19 cellular contexts compared by ENCODE assay signal in genomic region chr14:57749267-57749666, GRCh38.
DNase-seq lines count a peak whose midpoint lies in the region; FAIRE-seq and TF ChIP-seq lines count a peak whose summit lies in the region.
"Had no signal": no experiment of that assay in that cellular context is flagged by ENCODE, and none has a peak within 500 bp of the region (broad histone marks: within the 10 kb centered on the region; RNA-seq: fewer than 3 reads in every experiment).

No MANE protein-coding gene starts in this region.

- no peaks in the 10 kb centered on the region for H3K9me2 ChIP-seq in MM.1S (replicated peaks; ENCODE audit: insufficient read depth, low read length)

- no peak for TF ChIP-seq POLR2A in endothelial cell of umbilical vein (IDR thresholded peaks at IDR 0.05; ENCODE audit: low read depth, low read length)

- no TSS peak for BruUV-seq in endothelial cell of umbilical vein (replicated peaks; lab: Mats Ljungman, UMichigan)

- H3K4me2 ChIP-seq in endothelial cell of umbilical vein (ENCODE audit: insufficient read depth, low read length) (no peak overlapping the region), MM.1S (ENCODE audit: low read depth, low read length) (no peak overlapping the region)
- H3K4me2 ChIP-seq: hepatocyte, PC-9 had no signal

- H3K36me3 ChIP-seq in endothelial cell of umbilical vein (ENCODE audit: control insufficient read depth in 2 of 2, extremely low read depth in 1 of 2, insufficient read depth in 2 of 2, low read length in 2 of 2), result no peaks in the 10 kb centered on the region
- no peaks in the 10 kb centered on the region for H3K36me3 ChIP-seq in MM.1S (replicated peaks; ENCODE audit: insufficient read depth, low read length)

- CTCF ChIA-PET in endothelial cell of umbilical vein (lab: Charles Lee), result no interaction called here

- H4K20me1 ChIP-seq in endothelial cell of umbilical vein (replicated peaks; ENCODE audit: control insufficient read depth, extremely low read depth, insufficient read depth, low read length) (no peaks in the 10 kb centered on the region), MM.1S (ENCODE audit: insufficient read depth, low read length) (no peaks in the 10 kb centered on the region)

- dilution Hi-C loops in endothelial cell of umbilical vein (cut with MboI; ENCODE audit: extremely low pct_ligation_motif_present, low sequenced_read_pairs), result no loop called here

- no peaks in the 10 kb centered on the region for H3F3A ChIP-seq in MM.1S (ENCODE audit: insufficient read depth, low read length)

- intact Hi-C loops in endothelial cell of umbilical vein (cut with micrococcal nuclease), result no loop called here

- POLR2A ChIA-PET in endothelial cell of umbilical vein (lab: Charles Lee), result no interaction called here

- no peak overlapping the region for H3K27ac ChIP-seq in endothelial cell of umbilical vein (ENCODE audit: insufficient read depth, low read depth, low read length)
- no peak overlapping the region for H3K27ac ChIP-seq in MM.1S (ENCODE audit: low read length)
- H3K27ac ChIP-seq: body of pancreas, hepatocyte, PC-9 had no signal

- no peaks in the 10 kb centered on the region for H3K9me1 ChIP-seq in endothelial cell of umbilical vein (replicated peaks; ENCODE audit: control insufficient read depth, extremely low read depth, insufficient read depth, low read length)

- H3K27me3 ChIP-seq in endothelial cell of umbilical vein (ENCODE audit: control insufficient read depth in 2 of 2, insufficient read depth in 2 of 2, low read length in 2 of 2) (no peaks in the 10 kb centered on the region), MM.1S (replicated peaks; ENCODE audit: insufficient read depth, low read length) (no peaks in the 10 kb centered on the region)
- H3K27me3 ChIP-seq: body of pancreas, hepatocyte had no signal

- no peak overlapping the region for H3K9ac ChIP-seq in endothelial cell of umbilical vein (replicated peaks; ENCODE audit: extremely low read depth, insufficient read depth, low read length)
- H3K9ac ChIP-seq in MM.1S (ENCODE audit: low read length), result no peak overlapping the region

- H3K4me1 ChIP-seq in endothelial cell of umbilical vein (ENCODE audit: control insufficient read depth, extremely low read depth, insufficient read depth, low read length), result no peaks in the 10 kb centered on the region
- H3K4me1 ChIP-seq in MM.1S (ENCODE audit: low read length), result no peaks in the 10 kb centered on the region
- H3K4me1 ChIP-seq: Caco-2 had no signal

- H3K9me3 ChIP-seq in endothelial cell of umbilical vein (replicated peaks; ENCODE audit: control insufficient read depth, insufficient read depth, low read length), result no peaks in the 10 kb centered on the region
- no peaks in the 10 kb centered on the region for H3K9me3 ChIP-seq in MM.1S (replicated peaks; ENCODE audit: insufficient read depth, low read length)
- H3K9me3 ChIP-seq: body of pancreas, Caco-2 had no signal

- peak; percentile 24 for FAIRE-seq in endothelial cell of umbilical vein (lab: Jason Lieb, UNC)
- FAIRE-seq: GM12892 had no signal

- H3K79me2 ChIP-seq in endothelial cell of umbilical vein (ENCODE audit: control insufficient read depth, insufficient read depth, low read length) (no peaks in the 10 kb centered on the region), MM.1S (ENCODE audit: low read length) (no peaks in the 10 kb centered on the region)
- H3K79me2 ChIP-seq: hepatocyte had no signal

- DNase-seq in Daoy (ENCODE audit: low read depth) (peak; percentile 56), NCI-H226 (peak; percentile 13), endothelial cell of umbilical vein (ENCODE audit: low read depth, low spot score) (no peak), renal cortical epithelial cell (ENCODE audit: low read depth) (peak; percentile 87), MM.1S (no peak), NCI-H2029 treated with DMSO at 0.1 percent for 48 hours (lab: John Stamatoyannopoulos, UW) (no peak)
- no peak for DNase-seq in stimulated activated CD4-positive, alpha-beta T cell treated with anti-CD3 and anti-CD28 coated beads, Interleukin-2, amount 100 ng/mL, for 48 hours
- DNase-seq in activated CD4-positive, alpha-beta T cell treated with anti-CD3 and anti-CD28 coated beads for 48 hours, result no peak
- DNase-seq: activated naive CD4-positive, alpha-beta T cell treated with anti-CD3 and anti-CD28 coated beads, Interleukin-2, amount 50 U/mL, for 16 hours; AML-193; Caco-2; GDM1; left cardiac atrium; NCI-H1048; PC-9; stimulated activated naive CD4-positive, alpha-beta T cell treated with Interleukin-2 at 50 U/mL for 16 hours had no signal

- H2AFZ ChIP-seq in endothelial cell of umbilical vein (ENCODE audit: low read depth, low read length) (no peak overlapping the region), MM.1S (ENCODE audit: low read length) (no peak overlapping the region)
- H2AFZ ChIP-seq: hepatocyte, PC-9 had no signal

- TF ChIP-seq CTCF in endothelial cell of umbilical vein (IDR thresholded peaks at IDR 0.05; ENCODE audit: extremely low read depth in 1 of 2, insufficient read depth in 1 of 2, low read depth in 1 of 2, low read length in 2 of 2) (no peak), MM.1S (IDR thresholded peaks at IDR 0.05; ENCODE audit: low read length) (no peak)

- H3K4me3 ChIP-seq in endothelial cell of umbilical vein (replicated peaks in 1 of 3; ENCODE audit: insufficient read depth in 1 of 3, low read depth in 1 of 3, low read length in 3 of 3) (no peak overlapping the region), MM.1S (ENCODE audit: low read length) (no peak overlapping the region)
- H3K4me3 ChIP-seq: body of pancreas, hepatocyte, PC-9 had no signal

TF ChIP-seq in endothelial cell of umbilical vein, 7 proteins besides CTCF, POLR2A, EP300 and RAD21:
- no peak for TF ChIP-seq FOS (IDR thresholded peaks at IDR 0.05; ENCODE audit: borderline replicate concordance, insufficient read depth, low read length)

Comparison
In these comparisons a context has a peak if more than half of its experiments do, and no peak if none do; other contexts are left out.
1. DNase-seq: peak in Daoy (single experiment), NCI-H226 (single experiment) and renal cortical epithelial cell (single experiment); none in endothelial cell of umbilical vein (single experiment), stimulated activated CD4-positive, alpha-beta T cell treated with anti-CD3 and anti-CD28 coated beads, Interleukin-2, amount 100 ng/mL, for 48 hours (0 of 2), MM.1S (single experiment), activated CD4-positive, alpha-beta T cell treated with anti-CD3 and anti-CD28 coated beads for 48 hours (single experiment) and NCI-H2029 treated with DMSO at 0.1 percent for 48 hours (single experiment).